ENCODE assay signal across 8 cellular contexts in genomic region chr2:70190413-70191243, GRCh38. TPM values are rescaled to one million over a fixed set of nuclear protein-coding genes. Genes with fewer than 3 reads are reported as not detected.
DNase-seq lines count a peak whose midpoint lies in the region; ATAC-seq, FAIRE-seq and TF ChIP-seq lines count a peak whose summit lies in the region.

TSS of gene C2orf42 (minus strand) at chr2:70191019. CDS start at chr2:70181985, 9,034 bp downstream.

- H3K4me3 ChIP-seq in AG04450 (ENCODE audit: low read depth, low read length) (peak within 1 kb of the TSS; percentile 91), WERI-Rb-1 (ENCODE audit: low read depth, low read length) (peak within 1 kb of the TSS; percentile 52), mammary epithelial cell (replicated peaks in 1 of 3; ENCODE audit: insufficient read depth in 1 of 3, low read depth in 2 of 3, low read length in 3 of 3) (peak within 1 kb of the TSS; percentile 77 to 84 (median 79)), iPS-20b (ENCODE audit: low read length) (peak within 1 kb of the TSS; percentile 100), small intestine (ENCODE audit: low read depth in 1 of 2, low read length in 2 of 2) (peak within 1 kb of the TSS; percentile 69 to 72)

- intact Hi-C loops in mammary epithelial cell (cut with micrococcal nuclease): loop anchor here (1.0 to 2.0 kb wide), 4 partner anchors 48 to 276 kb away; partner anchors contain the start of genes MXD1, PCBP1 and TIA1

- 0 out of 2 replicates have a peak, but pooled peaks have one; percentile 22 for TF ChIP-seq CTCF in AG04450 (IDR thresholded peaks at IDR 0.05; ENCODE audit: low read depth, low read length)
- TF ChIP-seq CTCF in WERI-Rb-1 (IDR thresholded peaks at IDR 0.05; ENCODE audit: low read depth, low read length): 0 out of 2 replicates have a peak, but pooled peaks have one; percentile 24
- TF ChIP-seq CTCF in mammary epithelial cell (conservative IDR thresholded peaks at IDR 0.05 in 1 of 2, IDR thresholded peaks at IDR 0.05 in 1 of 2; ENCODE audit: extremely low read depth in 1 of 2, insufficient read depth in 1 of 2, low read depth in 1 of 2, low read length in 2 of 2): no peak

- no peak for FAIRE-seq in small intestine (lab: Jason Lieb, UNC)

- DNase-seq in AG04450 (ENCODE audit: low read depth, low spot score) (peak; percentile 94), NCI-H2227 (lab: John Stamatoyannopoulos, UW; ENCODE audit: unreplicated experiment) (peak; percentile 98), WERI-Rb-1 (peak; percentile 99), mammary epithelial cell (peak; percentile 97), small intestine (peak; percentile 97)

- H3K27ac ChIP-seq in AG04450 (ENCODE audit: low read depth, low read length): peak within 1 kb of the TSS; percentile 94
- H3K27ac ChIP-seq in WERI-Rb-1: peak within 1 kb of the TSS; percentile 96
- peak within 1 kb of the TSS; percentile 91 for H3K27ac ChIP-seq in mammary epithelial cell (ENCODE audit: insufficient read depth, low read depth, low read length)
- peak within 1 kb of the TSS; percentile 67 for H3K27ac ChIP-seq in iPS-20b (ENCODE audit: low read length)
- H3K27ac ChIP-seq in small intestine (ENCODE audit: low read depth in 1 of 2, low read length in 1 of 2): peak within 1 kb of the TSS; percentile 82 to 98

- dilution Hi-C loops in mammary epithelial cell (cut with HindIII; ENCODE audit: low sequenced_read_pairs): no loop called here

- POLR2A ChIA-PET in AG04450 (lab: Yijun Ruan, JAX): interaction anchor here (0.6 to 1.5 kb wide), 16 partner anchors 9 to 323 kb away, joined by 3 to 11 read pairs (median 3); partner anchors contain the start of genes MXD1, PCYOX1 and SNRNP27

- H2AFZ ChIP-seq in mammary epithelial cell (ENCODE audit: low read depth, low read length): peak within 1 kb of the TSS; percentile 89

- H3K36me3 ChIP-seq in WERI-Rb-1 (no peaks in the 10 kb centered on the region), mammary epithelial cell (ENCODE audit: insufficient read depth, low read length) (no peaks in the 10 kb centered on the region), iPS-20b (ENCODE audit: insufficient read depth, low read depth, low read length) (no peaks in the 10 kb centered on the region), small intestine (ENCODE audit: control insufficient read depth in 2 of 2, insufficient read depth in 2 of 2, low read length in 2 of 2) (no peaks in the 10 kb centered on the region)

- peaks cover 9% of the 10 kb centered on the region for H3K79me2 ChIP-seq in mammary epithelial cell (ENCODE audit: insufficient read depth, low read length)

- H3K4me1 ChIP-seq in mammary epithelial cell (ENCODE audit: insufficient read depth, low read length): peaks cover 4% of the 10 kb centered on the region
- no peaks in the 10 kb centered on the region; the same call in 1 of the 2 replicates for H3K4me1 ChIP-seq in iPS-20b (ENCODE audit: insufficient read depth, low read length)
- no peaks in the 10 kb centered on the region for H3K4me1 ChIP-seq in small intestine (ENCODE audit: control insufficient read depth in 2 of 2, insufficient read depth in 1 of 2, low read depth in 1 of 2, low read length in 1 of 2)

- in situ Hi-C loops in mammary epithelial cell (cut with MboI; ENCODE audit: low sequenced_read_pairs in 2 of 2): no loop called here

- ATAC-seq in GM18873 (IDR thresholded peaks at IDR 0.05; ENCODE audit: low FRiP score, unreplicated experiment) (peak; percentile 80), HG03139 (IDR thresholded peaks at IDR 0.05; ENCODE audit: unreplicated experiment) (peak; percentile 85)

- peak within 1 kb of the TSS; percentile 82 for H3K4me2 ChIP-seq in mammary epithelial cell (ENCODE audit: insufficient read depth, low read depth, low read length)

- H3K9ac ChIP-seq in mammary epithelial cell (ENCODE audit: insufficient read depth, low read length) (peak within 1 kb of the TSS; percentile 89), iPS-20b (ENCODE audit: low read depth, low read length) (peak within 1 kb of the TSS; percentile 98)

- H3K27me3 ChIP-seq in AG04450 (ENCODE audit: control insufficient read depth, insufficient read depth, low read length) (no peaks in the 10 kb centered on the region), WERI-Rb-1 (ENCODE audit: insufficient read depth, low read depth, severe bottlenecking) (no peaks in the 10 kb centered on the region), mammary epithelial cell (ENCODE audit: insufficient read depth, low read length) (no peaks in the 10 kb centered on the region), iPS-20b (ENCODE audit: insufficient read depth, low read length) (no peaks in the 10 kb centered on the region), small intestine (ENCODE audit: control insufficient read depth in 2 of 2, insufficient read depth in 2 of 2, low read length in 2 of 2) (no peaks in the 10 kb centered on the region)

- 2% methylated on average over 16 of the region's 61 CpGs for WGBS in mammary epithelial cell (ENCODE audit: low coverage, missing lambda C conversion rate)
- 0 to 1% (median 1%) methylated on average over 60 to 61 of the region's 61 CpGs for WGBS in small intestine, 3 donors

- H3K9me3 ChIP-seq in AG04450 (ENCODE audit: control insufficient read depth, insufficient read depth, low read length) (peaks cover 3% of the 10 kb centered on the region; the same call in 1 of the 2 replicates), WERI-Rb-1 (ENCODE audit: severe bottlenecking) (no peaks in the 10 kb centered on the region), mammary epithelial cell (replicated peaks; ENCODE audit: insufficient read depth, low read length) (no peaks in the 10 kb centered on the region), iPS-20b (ENCODE audit: insufficient read depth, low read depth, low read length) (no peaks in the 10 kb centered on the region), small intestine (ENCODE audit: control insufficient read depth, low read depth) (no peaks in the 10 kb centered on the region)

- BruUV-seq in mammary epithelial cell (replicated peaks; lab: Mats Ljungman, UMichigan): no TSS peak

- H4K20me1 ChIP-seq in mammary epithelial cell (ENCODE audit: insufficient read depth, low read length): no peaks in the 10 kb centered on the region

- CTCF ChIA-PET in AG04450 (lab: Charles Lee): interaction anchor here (0.7 to 1.6 kb wide), 3 partner anchors 48 to 278 kb away, joined by 3 to 6 read pairs (median 3); no protein-coding TSS in a partner anchor
- CTCF ChIA-PET in mammary epithelial cell (lab: Charles Lee; ENCODE audit: low non-redundant PET): interaction anchor here (0.5 kb wide), 2 partner anchors 68 to 466 kb away, joined by 3 to 4 read pairs; no protein-coding TSS in a partner anchor

RNA-seq across cellular contexts. Expression of gene C2orf42, which starts in this region (rescaled TPM):
- 9.8 and 10.7 TPM in 2 replicates for polyA plus RNA-seq in AG04450 (2011; rRNA removed)
- polyA minus RNA-seq in AG04450 (2011; rRNA and poly(A)+ RNA removed): 41.1 and 47.4 TPM in 2 replicates
- total RNA-seq in mammary epithelial cell: 10 to 100 TPM; 17.3 to 20.2 TPM
- 8.5 TPM for polyA plus RNA-seq in mammary epithelial cell
- polyA minus RNA-seq in mammary epithelial cell: 6.5 TPM
- polyA plus RNA-seq in small intestine: 1 to 10 TPM; 4.3 to 7.0 (median 6.9) TPM

Comparison
In these comparisons a context has a peak if more than half of its experiments do, and no peak if none do; other contexts are left out.
1. Peak in every context shown above with its lines: DNase-seq, ATAC-seq, H3K4me3 ChIP-seq and H3K27ac ChIP-seq.
2. CTCF ChIP-seq: peak in AG04450 (single experiment) and WERI-Rb-1 (single experiment); none in mammary epithelial cell (0 of 2).